19 cellular contexts compared by ENCODE assay signal in genomic region chr18:55811964-55812363, GRCh38.
DNase-seq lines count a peak whose midpoint lies in the region; ATAC-seq and TF ChIP-seq lines count a peak whose summit lies in the region.
"Had no signal": no experiment of that assay in that cellular context is flagged by ENCODE, and none has a peak within 500 bp of the region (broad histone marks: within the 10 kb centered on the region; RNA-seq: fewer than 3 reads in every experiment).

No MANE protein-coding gene starts in this region.

- H3K36me3 ChIP-seq in GM23338 (ENCODE audit: insufficient read depth), result no peaks in the 10 kb centered on the region
- no peaks in the 10 kb centered on the region for H3K36me3 ChIP-seq in PC-3 (ENCODE audit: low read depth, low read length)
- H3K36me3 ChIP-seq: BLaER1, HAP-1 had no signal

- H4K20me1 ChIP-seq in GM23338 (replicated peaks; ENCODE audit: insufficient read depth) (no peaks in the 10 kb centered on the region), PC-3 (ENCODE audit: low read length) (no peaks in the 10 kb centered on the region)
- H4K20me1 ChIP-seq: BLaER1 had no signal

- H3K36me3 Mint-ChIP-seq in GM23338 (ENCODE audit: low read depth), result no peaks in the 10 kb centered on the region
- H3K36me3 Mint-ChIP-seq: CD14-positive monocyte; CD4-positive, alpha-beta memory T cell had no signal

- no peaks in the 10 kb centered on the region for H3K27me3 ChIP-seq in GM23338 (ENCODE audit: insufficient read depth)
- H3K27me3 ChIP-seq in PC-3 (ENCODE audit: low read length), result no peaks in the 10 kb centered on the region
- H3K27me3 ChIP-seq: BLaER1 had no signal

- DNase-seq in DMS53 (lab: John Stamatoyannopoulos, UW), result peak; percentile 50
- DNase-seq in DMS53 treated with DMSO at 0.1 percent for 48 hours (lab: John Stamatoyannopoulos, UW; ENCODE audit: unreplicated experiment), result no peak
- DNase-seq in GM23338 (ENCODE audit: low spot score), result no peak
- peak; percentile 40 for DNase-seq in PC-3
- no peak for DNase-seq in HK-2 (ENCODE audit: unreplicated experiment)
- no peak for DNase-seq in retina
- DNase-seq in NCI-H2081 (lab: John Stamatoyannopoulos, UW), result no peak
- DNase-seq: Calu3; CD4-positive, alpha-beta memory T cell; DMS 273 treated with DMSO at 0.1 percent for 48 hours; DND-41; EL had no signal

- CTCF ChIA-PET in PC-3 (lab: Charles Lee), result interaction anchor here (0.6 to 0.7 kb wide), 2 partner anchors 216 to 677 kb away, joined by 3 read pairs; no protein-coding TSS in a partner anchor

- H3K4me1 ChIP-seq in GM23338 (ENCODE audit: insufficient read depth) (no peaks in the 10 kb centered on the region), PC-3 (ENCODE audit: insufficient read depth, low read length) (peaks cover 23% of the 10 kb centered on the region)
- H3K4me1 ChIP-seq: BLaER1, HAP-1 had no signal

- no peak overlapping the region for H3K9ac ChIP-seq in PC-3 (ENCODE audit: low read length)
- H3K9ac ChIP-seq: BLaER1, KMS-11 had no signal

- no peak overlapping the region for H3K27ac ChIP-seq in GM23338 (ENCODE audit: low read depth)
- H3K27ac ChIP-seq in PC-3 (ENCODE audit: low read length), result peak overlapping the region; percentile 80
- H3K27ac ChIP-seq: 22Rv1, BLaER1, HL-60, KMS-11 had no signal

- peaks cover 4% of the 10 kb centered on the region; the same call in 1 of the 3 replicates for H3K4me1 Mint-ChIP-seq in GM23338
- H3K4me1 Mint-ChIP-seq: CD14-positive monocyte; CD4-positive, alpha-beta memory T cell had no signal

- no peak for TF ChIP-seq CTCF in GM23338 (conservative IDR thresholded peaks at IDR 0.05; ENCODE audit: low read depth in 2 of 2)
- TF ChIP-seq CTCF in PC-3 (conservative IDR thresholded peaks at IDR 0.05; ENCODE audit: low read depth, low read length), result no peak

- H3K27me3 Mint-ChIP-seq in GM23338 (ENCODE audit: insufficient read depth, low read depth, poor library complexity), result no peaks in the 10 kb centered on the region
- H3K27me3 Mint-ChIP-seq: CD4-positive, alpha-beta memory T cell had no signal

- no peak overlapping the region for H3K4me3 ChIP-seq in GM23338
- no peak overlapping the region for H3K4me3 ChIP-seq in PC-3 (ENCODE audit: low read length)
- H3K4me3 ChIP-seq: BLaER1, GM12878, HAP-1 had no signal

- no peak for ATAC-seq in GM23338
- peak; percentile 76 for ATAC-seq in PC-3
- ATAC-seq: GM12878 had no signal

- no peaks in the 10 kb centered on the region for H3K9me3 Mint-ChIP-seq in GM23338

- no TSS peak for BruUV-seq in PC-3 (replicated peaks; lab: Mats Ljungman, UMichigan)

- H3K79me2 ChIP-seq in GM23338 (replicated peaks; ENCODE audit: insufficient read depth) (no peaks in the 10 kb centered on the region), PC-3 (ENCODE audit: low read length) (no peaks in the 10 kb centered on the region)

- H3K4me2 ChIP-seq in GM23338 (no peak overlapping the region), PC-3 (ENCODE audit: low read length) (peak overlapping the region; percentile 30; the same call in 1 of the 2 replicates)
- H3K4me2 ChIP-seq: BLaER1, KMS-11 had no signal

- 0 out of 2 replicates have a peak overlapping the region, but pooled peaks have one; percentile 28 for H3K27ac Mint-ChIP-seq in GM23338
- H3K27ac Mint-ChIP-seq: CD14-positive monocyte; CD4-positive, alpha-beta memory T cell had no signal

- H3K9me2 ChIP-seq in GM23338 (ENCODE audit: insufficient read depth) (no peaks in the 10 kb centered on the region), PC-3 (replicated peaks; ENCODE audit: low read length) (no peaks in the 10 kb centered on the region)

- H2AFZ ChIP-seq in GM23338 (no peak overlapping the region), PC-3 (ENCODE audit: low read length) (peak overlapping the region; percentile 4)

- H3K4me3 Mint-ChIP-seq in GM23338, result no peak overlapping the region
- H3K4me3 Mint-ChIP-seq: CD14-positive monocyte; CD4-positive, alpha-beta memory T cell had no signal

- POLR2A ChIA-PET in PC-3 (lab: Charles Lee; ENCODE audit: unreplicated experiment), result no interaction called here

- no peaks in the 10 kb centered on the region for H3K9me3 ChIP-seq in PC-3 (ENCODE audit: low read length)
- H3K9me3 ChIP-seq: BLaER1, HAP-1 had no signal

- no peaks in the 10 kb centered on the region for H3F3A ChIP-seq in GM23338 (replicated peaks; ENCODE audit: low read depth)
- H3F3A ChIP-seq in PC-3 (ENCODE audit: low read length, unreplicated experiment), result no peaks in the 10 kb centered on the region

- intact Hi-C loops in PC-3 (cut with micrococcal nuclease), result no loop called here

TF ChIP-seq in GM23338, 12 proteins besides CTCF, POLR2A, EP300 and RAD21 (continues in another document):
- TF ChIP-seq ZNF114 (CRISPR knock-in tag; IDR thresholded peaks at IDR 0.05) (no peak), EZH2 (IDR thresholded peaks at IDR 0.05; ENCODE audit: low read depth, unreplicated experiment) (no peak), POLR2AphosphoS5 (IDR thresholded peaks at IDR 0.05; ENCODE audit: low read depth) (no peak), REST (IDR thresholded peaks at IDR 0.05; ENCODE audit: unreplicated experiment) (no peak), STAT1 (IDR thresholded peaks at IDR 0.05; ENCODE audit: unreplicated experiment) (no peak), NANOG (IDR thresholded peaks at IDR 0.05; ENCODE audit: borderline replicate concordance) (no peak), CREB1 (CRISPR knock-in tag; IDR thresholded peaks at IDR 0.05; ENCODE audit: low read depth) (no peak), EZH2phosphoT487 (IDR thresholded peaks at IDR 0.05; ENCODE audit: unreplicated experiment) (no peak), JUNB (IDR thresholded peaks at IDR 0.05; ENCODE audit: unreplicated experiment) (no peak), ETS1 (IDR thresholded peaks at IDR 0.05) (no peak), ZNF331 (CRISPR knock-in tag; IDR thresholded peaks at IDR 0.05; ENCODE audit: low read depth) (no peak)

Comparison
In these comparisons a context has a peak if more than half of its experiments do, and no peak if none do; other contexts are left out.
1. DNase-seq: peak in DMS53 (single experiment) and PC-3 (single experiment); none in DMS53 treated with DMSO at 0.1 percent for 48 hours (single experiment), GM23338 (single experiment), HK-2 (single experiment), retina (single experiment) and NCI-H2081 (0 of 2).